27 cellular contexts compared by ENCODE assay signal in the genomic region with DNA sequence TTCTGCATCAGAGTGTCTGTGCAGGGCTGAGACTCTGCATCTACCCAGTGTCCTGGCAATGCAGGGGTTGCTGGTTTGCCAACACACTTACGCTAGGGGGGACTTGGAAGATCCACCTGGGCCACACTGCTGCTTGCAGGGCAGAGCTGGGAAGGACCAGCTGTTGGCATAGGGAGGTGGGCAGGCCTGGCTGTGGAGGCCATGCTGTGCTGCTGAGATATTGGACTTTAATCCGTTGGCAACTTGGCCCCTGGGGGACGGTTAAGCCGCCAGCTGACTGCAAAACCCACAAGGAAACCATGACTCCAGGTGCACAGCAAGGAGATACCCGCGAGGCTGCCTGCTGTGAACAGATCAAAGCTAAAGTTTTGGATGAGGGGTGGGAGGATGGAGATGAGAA.
"Had no signal": no experiment of that assay in that cellular context is flagged by ENCODE, and none has a peak within 500 bp of the region (broad histone marks: within the 10 kb centered on the region; RNA-seq: fewer than 3 reads in every experiment).

No MANE protein-coding gene starts in this region.

- H3K9me3 Mint-ChIP-seq: activated naive CD4-positive, alpha-beta T cell treated with anti-CD3 and anti-CD28 coated beads for 36 hours; activated naive CD8-positive, alpha-beta T cell treated with anti-CD3 and anti-CD28 coated beads, Interleukin-2, amount 10 ng/mL, durations not matched to agents 7 days and 5 days; activated T-cell treated with anti-CD3 and anti-CD28 coated beads, Interleukin-2, amount 50 U/mL, for 72 hours; dendritic cell treated with granulocyte-macrophage colony-stimulating factor and Interleukin-4, amounts not matched to agents 40 ng/mL and 50 ng/mL, for 4 days; stimulated activated memory B cell treated with anti-CD40 and anti-IgM and Interleukin-4, amounts not matched to agents 10 μg/mL and 1 μg/mL and 100 μg/mL, for 72 hours had no signal

- H3K4me3 ChIP-seq: lower lobe of right lung, mucosa of descending colon, smooth muscle cell, stomach, suprapubic skin, transverse colon, uterus had no signal

- H3K27ac ChIP-seq: lower lobe of right lung, stomach, suprapubic skin, transverse colon, uterus had no signal

- H3K36me3 Mint-ChIP-seq: activated naive CD8-positive, alpha-beta T cell treated with anti-CD3 and anti-CD28 coated beads, Interleukin-2, amount 10 ng/mL, durations not matched to agents 7 days and 5 days; stimulated activated memory B cell treated with anti-CD40 and anti-IgM and Interleukin-4, amounts not matched to agents 10 μg/mL and 1 μg/mL and 100 μg/mL, for 72 hours; WTC11 had no signal

- H3K27ac Mint-ChIP-seq: activated naive CD4-positive, alpha-beta T cell treated with anti-CD3 and anti-CD28 coated beads for 36 hours; activated naive CD8-positive, alpha-beta T cell treated with anti-CD3 and anti-CD28 coated beads, Interleukin-2, amount 10 ng/mL, durations not matched to agents 7 days and 5 days; activated T-cell treated with anti-CD3 and anti-CD28 coated beads, Interleukin-2, amount 50 U/mL, for 72 hours; dendritic cell treated with granulocyte-macrophage colony-stimulating factor and Interleukin-4, amounts not matched to agents 40 ng/mL and 50 ng/mL, for 4 days; nephron progenitor cell; stimulated activated memory B cell treated with anti-CD40 and anti-IgM and Interleukin-4, amounts not matched to agents 10 μg/mL and 1 μg/mL and 100 μg/mL, for 72 hours; WTC11 had no signal

- H3K4me1 Mint-ChIP-seq: activated naive CD8-positive, alpha-beta T cell treated with anti-CD3 and anti-CD28 coated beads, Interleukin-2, amount 10 ng/mL, durations not matched to agents 7 days and 5 days; stimulated activated memory B cell treated with anti-CD40 and anti-IgM and Interleukin-4, amounts not matched to agents 10 μg/mL and 1 μg/mL and 100 μg/mL, for 72 hours had no signal

- DNase-seq: activated CD4-positive, alpha-beta T cell treated with anti-CD3 and anti-CD28 coated beads, Interleukin-2, amount 50 U/mL, for 48 hours; activated effector memory CD4-positive, alpha-beta T cell treated with Interleukin-2 at 50 U/mL for 16 hours; activated naive CD4-positive, alpha-beta T cell treated with anti-CD3 and anti-CD28 coated beads for 36 hours; activated naive CD8-positive, alpha-beta T cell treated with anti-CD3 and anti-CD28 coated beads, Interleukin-2, amount 10 ng/mL, durations not matched to agents 7 days and 5 days; activated T-cell treated with anti-CD3 and anti-CD28 coated beads, Interleukin-2, amount 50 U/mL, for 72 hours; amniotic stem cell; cerebellar nuclear complex; effector CD8-positive, alpha-beta T cell; erythroblast; foreskin fibroblast; kidney; lower lobe of right lung; mesendoderm; mucosa of descending colon; nephron progenitor cell; nucleus accumbens; stimulated activated CD4-positive, alpha-beta T cell treated with anti-CD3 and anti-CD28 coated beads, Interleukin-15, amount 100 ng/mL, for 24 hours; stomach; T1000; transverse colon; uterus had no signal

- ATAC-seq: activated T-cell treated with anti-CD3 and anti-CD28 coated beads, Interleukin-2, amount 50 U/mL, for 72 hours; lower lobe of right lung; mucosa of descending colon; sciatic nerve; stimulated activated memory B cell treated with anti-CD40 and anti-IgM and Interleukin-4, amounts not matched to agents 10 μg/mL and 1 μg/mL and 100 μg/mL, for 72 hours; WTC11 had no signal

- H3K4me3 Mint-ChIP-seq: activated naive CD4-positive, alpha-beta T cell treated with anti-CD3 and anti-CD28 coated beads for 36 hours; activated naive CD8-positive, alpha-beta T cell treated with anti-CD3 and anti-CD28 coated beads, Interleukin-2, amount 10 ng/mL, durations not matched to agents 7 days and 5 days; activated T-cell treated with anti-CD3 and anti-CD28 coated beads, Interleukin-2, amount 50 U/mL, for 72 hours; dendritic cell treated with granulocyte-macrophage colony-stimulating factor and Interleukin-4, amounts not matched to agents 40 ng/mL and 50 ng/mL, for 4 days; nephron progenitor cell; stimulated activated memory B cell treated with anti-CD40 and anti-IgM and Interleukin-4, amounts not matched to agents 10 μg/mL and 1 μg/mL and 100 μg/mL, for 72 hours; WTC11 had no signal
